ENCODE assay signal across 10 cellular contexts in genomic region chr12:12582193-12582881, GRCh38. TPM values are rescaled to one million over a fixed set of nuclear protein-coding genes. Genes with fewer than 3 reads are reported as not detected.
DNase-seq lines count a peak whose midpoint lies in the region; ATAC-seq lines count a peak whose summit lies in the region.
"Had no signal": no experiment of that assay in that cellular context is flagged by ENCODE, and none has a peak within 500 bp of the region (broad histone marks: within the 10 kb centered on the region; RNA-seq: fewer than 3 reads in every experiment).

No MANE protein-coding gene starts in this region.

- CTCF ChIA-PET in activated CD4-positive, alpha-beta T cell treated with anti-CD3 and anti-CD28 coated beads, Interleukin-2, amount 10 ng/mL, durations not matched to agents 7 days and 5 days (lab: Charles Lee) = interaction anchor here (0.5 to 3.4 kb wide), 4 partner anchors 10 to 63 kb away, joined by 4 to 8 read pairs (median 6); no protein-coding TSS in a partner anchor

- DNase-seq in activated CD4-positive, alpha-beta T cell treated with anti-CD3 and anti-CD28 coated beads, Interleukin-2, amount 10 ng/mL, durations not matched to agents 24 days and 14 days = no peak
- DNase-seq in activated CD4-positive, alpha-beta T cell treated with anti-CD3 and anti-CD28 coated beads, Interleukin-2, amount 10 ng/mL, durations not matched to agents 7 days and 5 days = no peak
- DNase-seq in stimulated activated CD8-positive, alpha-beta memory T cell treated with anti-CD3 and anti-CD28 coated beads, Interleukin-4, amount 100 ng/mL, for 48 hours = peak; percentile 38
- DNase-seq in HCEC 1CT (no peak), SW480 (ENCODE audit: low spot score) (no peak), SKM-1 treated with dmso at 0.1 percent for 144 hours (lab: John Stamatoyannopoulos, UW; ENCODE audit: unreplicated experiment) (no peak)
- DNase-seq: GF-D8, NCI-H187 had no signal

- H3K36me3 Mint-ChIP-seq in activated CD4-positive, alpha-beta T cell treated with anti-CD3 and anti-CD28 coated beads, Interleukin-2, amount 10 ng/mL, durations not matched to agents 24 days and 14 days (ENCODE audit: low read depth) = no peaks in the 10 kb centered on the region
- H3K36me3 Mint-ChIP-seq in activated CD4-positive, alpha-beta T cell treated with anti-CD3 and anti-CD28 coated beads, Interleukin-2, amount 10 ng/mL, durations not matched to agents 7 days and 5 days (ENCODE audit: low read depth) = no peaks in the 10 kb centered on the region

- intact Hi-C loops in activated CD4-positive, alpha-beta T cell treated with anti-CD3 and anti-CD28 coated beads, Interleukin-2, amount 10 ng/mL, durations not matched to agents 24 days and 14 days (cut with micrococcal nuclease) = loop anchor here (1.0 kb wide), 1 partner anchor 25 kb away; no protein-coding TSS in a partner anchor

- H3K27me3 Mint-ChIP-seq in activated CD4-positive, alpha-beta T cell treated with anti-CD3 and anti-CD28 coated beads, Interleukin-2, amount 10 ng/mL, durations not matched to agents 24 days and 14 days = no peaks in the 10 kb centered on the region
- H3K27me3 Mint-ChIP-seq in activated CD4-positive, alpha-beta T cell treated with anti-CD3 and anti-CD28 coated beads, Interleukin-2, amount 10 ng/mL, durations not matched to agents 7 days and 5 days = peaks cover 2% of the 10 kb centered on the region

- peak; percentile 36 for ATAC-seq in GM21737 (IDR thresholded peaks at IDR 0.05; ENCODE audit: unreplicated experiment)
- peak; percentile 2 for ATAC-seq in HG03558 (IDR thresholded peaks at IDR 0.05; ENCODE audit: extremely low read depth, unreplicated experiment)

- H3K9me3 Mint-ChIP-seq in activated CD4-positive, alpha-beta T cell treated with anti-CD3 and anti-CD28 coated beads, Interleukin-2, amount 10 ng/mL, durations not matched to agents 24 days and 14 days = peaks cover 4% of the 10 kb centered on the region
- no peaks in the 10 kb centered on the region for H3K9me3 Mint-ChIP-seq in activated CD4-positive, alpha-beta T cell treated with anti-CD3 and anti-CD28 coated beads, Interleukin-2, amount 10 ng/mL, durations not matched to agents 7 days and 5 days

- peak overlapping the region; percentile 2 for H3K4me3 Mint-ChIP-seq in activated CD4-positive, alpha-beta T cell treated with anti-CD3 and anti-CD28 coated beads, Interleukin-2, amount 10 ng/mL, durations not matched to agents 24 days and 14 days
- H3K4me3 Mint-ChIP-seq in activated CD4-positive, alpha-beta T cell treated with anti-CD3 and anti-CD28 coated beads, Interleukin-2, amount 10 ng/mL, durations not matched to agents 7 days and 5 days = no peak overlapping the region

- POLR2A ChIA-PET in activated CD4-positive, alpha-beta T cell treated with anti-CD3 and anti-CD28 coated beads, Interleukin-2, amount 10 ng/mL, durations not matched to agents 7 days and 5 days (lab: Charles Lee) = no interaction called here

- H3K4me1 Mint-ChIP-seq in activated CD4-positive, alpha-beta T cell treated with anti-CD3 and anti-CD28 coated beads, Interleukin-2, amount 10 ng/mL, durations not matched to agents 24 days and 14 days = peaks cover 37% of the 10 kb centered on the region
- peaks cover 13% of the 10 kb centered on the region for H3K4me1 Mint-ChIP-seq in activated CD4-positive, alpha-beta T cell treated with anti-CD3 and anti-CD28 coated beads, Interleukin-2, amount 10 ng/mL, durations not matched to agents 7 days and 5 days

- H3K27ac Mint-ChIP-seq in activated CD4-positive, alpha-beta T cell treated with anti-CD3 and anti-CD28 coated beads, Interleukin-2, amount 10 ng/mL, durations not matched to agents 24 days and 14 days = peak overlapping the region; percentile 79
- H3K27ac Mint-ChIP-seq in activated CD4-positive, alpha-beta T cell treated with anti-CD3 and anti-CD28 coated beads, Interleukin-2, amount 10 ng/mL, durations not matched to agents 7 days and 5 days = no peak overlapping the region

RNA-seq across cellular contexts. Expression of gene DUSP16, which starts 19.7 kb away (rescaled TPM):
- total RNA-seq in activated CD4-positive, alpha-beta T cell treated with anti-CD3 and anti-CD28 coated beads, Interleukin-2, amount 10 ng/mL, durations not matched to agents 24 days and 14 days = 48.3 and 51.2 TPM in 2 replicates
- 10 to 100 TPM; 33.6 to 35.9 TPM for total RNA-seq in activated CD4-positive, alpha-beta T cell treated with anti-CD3 and anti-CD28 coated beads, Interleukin-2, amount 10 ng/mL, durations not matched to agents 7 days and 5 days

RNA-seq across cellular contexts. Expression of gene CREBL2, which starts 29.3 kb away (rescaled TPM):
- total RNA-seq in activated CD4-positive, alpha-beta T cell treated with anti-CD3 and anti-CD28 coated beads, Interleukin-2, amount 10 ng/mL, durations not matched to agents 24 days and 14 days = 17.3 TPM in 2 replicates
- 10 to 100 TPM; 18.2 to 21.2 TPM for total RNA-seq in activated CD4-positive, alpha-beta T cell treated with anti-CD3 and anti-CD28 coated beads, Interleukin-2, amount 10 ng/mL, durations not matched to agents 7 days and 5 days
